Comparison of ENCODE assay signal across 12 cellular contexts in the genomic region with DNA sequence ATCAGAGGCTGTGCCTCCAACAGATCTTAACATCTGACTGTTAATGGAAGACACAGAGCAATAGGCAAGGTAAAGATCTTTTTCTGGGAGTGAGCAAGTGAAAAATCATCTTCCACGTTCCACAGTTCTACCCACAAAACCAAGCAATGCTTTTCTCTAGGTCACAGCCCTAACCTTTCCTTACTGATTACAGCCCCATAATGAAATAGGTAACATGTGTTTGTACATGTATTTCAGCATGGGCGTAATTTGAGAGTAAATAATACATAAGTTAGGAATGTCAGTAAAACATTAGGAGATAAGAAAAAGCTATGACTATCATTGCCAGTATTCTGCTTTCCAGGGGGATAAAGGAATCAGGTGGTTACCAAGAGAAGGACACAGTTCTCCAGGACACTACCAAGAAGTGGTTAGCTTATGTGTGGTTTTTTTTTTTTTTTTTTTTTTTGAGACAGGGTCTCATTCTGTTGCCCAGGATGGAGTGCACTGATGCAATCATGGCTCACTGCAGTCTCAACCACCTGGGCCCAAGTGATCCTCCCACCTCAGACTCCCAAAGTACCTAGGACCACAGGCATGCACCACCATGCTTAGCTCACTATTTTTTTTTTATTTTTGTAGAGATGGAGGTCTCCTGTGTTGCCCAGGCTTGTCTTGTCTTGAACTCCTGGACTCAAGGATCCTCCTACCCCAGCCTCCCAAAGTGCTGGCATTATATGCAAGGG.
"Had no signal": no experiment of that assay in that cellular context is flagged by ENCODE, and none has a peak within 500 bp of the region (broad histone marks: within the 10 kb centered on the region; RNA-seq: fewer than 3 reads in every experiment).

No MANE protein-coding gene starts in this region.

- H3K4me1 ChIP-seq: adrenal gland, colonic mucosa had no signal

- H3K36me3 ChIP-seq: colonic mucosa had no signal

- H3K9me3 ChIP-seq: adrenal gland, colonic mucosa had no signal

- H3K27me3 ChIP-seq: adrenal gland, colonic mucosa had no signal

- ATAC-seq: natural killer cell; stimulated activated effector memory CD8-positive, alpha-beta T cell treated with anti-CD3 and anti-CD28 coated beads, Interleukin-12 subunit alpha, Interleukin-12 subunit beta, amount 100 ng/mL, for 72 hours had no signal

- DNase-seq: activated CD4-positive, CD25-positive, alpha-beta regulatory T cell treated with anti-CD3 and anti-CD28 coated beads, Interleukin-2, amount 50 U/mL, for 72 hours; activated naive CD4-positive, alpha-beta T cell treated with anti-CD3 and anti-CD28 coated beads, Interleukin-2, amount 50 U/mL, for 16 hours; adrenal gland; caudate nucleus; colonic mucosa; foreskin melanocyte; natural killer cell; nucleus accumbens; posterior cingulate gyrus; retina had no signal

- H3K27ac ChIP-seq: adrenal gland, colonic mucosa had no signal

- H3K4me3 ChIP-seq: adrenal gland, colonic mucosa had no signal

- H3K4me3 Mint-ChIP-seq: natural killer cell; stimulated activated effector memory CD8-positive, alpha-beta T cell treated with anti-CD3 and anti-CD28 coated beads, Interleukin-12 subunit alpha, Interleukin-12 subunit beta, amount 100 ng/mL, for 72 hours had no signal

- H3K27ac Mint-ChIP-seq: activated T-helper 2 cell treated with anti-CD3 and anti-CD28 coated beads, Interferon-gamma antibody, Interleukin-2, Interleukin-4, amounts not matched to agents 10 μg/mL and 5 μg/mL and 100 μg/mL, durations not matched to agents 14 hours and 24 hours and 36 hours; natural killer cell; stimulated activated effector memory CD8-positive, alpha-beta T cell treated with anti-CD3 and anti-CD28 coated beads, Interleukin-12 subunit alpha, Interleukin-12 subunit beta, amount 100 ng/mL, for 72 hours had no signal

- H3K9me3 Mint-ChIP-seq: activated T-helper 2 cell treated with anti-CD3 and anti-CD28 coated beads, Interferon-gamma antibody, Interleukin-2, Interleukin-4, amounts not matched to agents 10 μg/mL and 5 μg/mL and 100 μg/mL, durations not matched to agents 14 hours and 24 hours and 36 hours; natural killer cell; stimulated activated effector memory CD8-positive, alpha-beta T cell treated with anti-CD3 and anti-CD28 coated beads, Interleukin-12 subunit alpha, Interleukin-12 subunit beta, amount 100 ng/mL, for 72 hours had no signal
